ENCODE assay signal across 14 cellular contexts in the genomic region with DNA sequence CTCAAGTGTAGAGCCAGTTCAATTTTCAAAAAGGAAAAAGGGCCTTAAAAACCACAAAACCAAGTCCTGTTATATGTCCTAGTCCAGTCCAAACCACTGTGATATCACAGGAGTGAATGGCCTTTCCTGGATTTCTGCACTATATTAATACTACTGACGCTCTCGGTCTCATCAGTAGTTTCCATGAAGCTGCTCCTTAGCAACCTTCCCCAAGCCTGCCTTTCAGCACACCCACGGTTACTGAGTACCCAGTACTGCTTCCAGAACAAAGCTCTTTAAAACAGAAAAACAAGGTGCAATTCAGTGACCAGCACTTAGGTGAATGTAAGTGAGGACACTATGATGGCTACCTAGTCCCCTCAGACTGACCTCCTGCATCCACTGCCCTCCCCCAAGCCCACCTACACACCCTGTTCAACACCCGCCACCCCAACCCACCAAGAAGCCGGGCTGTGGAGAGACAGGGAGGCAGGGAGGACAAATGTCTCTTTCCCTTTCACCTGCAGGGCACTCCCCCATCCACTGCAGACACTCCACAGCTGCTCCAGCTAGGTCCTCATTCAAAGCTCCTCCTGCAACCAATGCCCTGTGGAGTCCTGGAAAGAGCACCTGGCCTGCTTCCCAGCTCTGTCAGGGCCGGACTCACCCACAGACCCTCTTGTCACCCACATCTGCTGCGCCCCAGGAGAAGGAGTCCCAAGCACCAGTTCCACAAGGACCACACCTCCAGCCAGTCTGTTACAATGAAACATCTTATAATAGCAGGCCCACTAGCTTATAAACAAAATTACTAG. TPM values are rescaled to one million over a fixed set of nuclear protein-coding genes. Genes with fewer than 3 reads are reported as not detected.
DNase-seq lines count a peak whose midpoint lies in the region; ATAC-seq and TF ChIP-seq lines count a peak whose summit lies in the region.
"Had no signal": no experiment of that assay in that cellular context is flagged by ENCODE, and none has a peak within 500 bp of the region (broad histone marks: within the 10 kb centered on the region; RNA-seq: fewer than 3 reads in every experiment).

No MANE protein-coding gene starts in this region.

- no peaks in the 10 kb centered on the region for H3K36me3 Mint-ChIP-seq in natural killer cell
- no peaks in the 10 kb centered on the region for H3K36me3 Mint-ChIP-seq in natural killer cell treated with Interleukin-12 subunit alpha and Interleukin-12 subunit beta and Interleukin-15 and Interleukin-18, amount 100 ng/mL, for 72 hours
- no peaks in the 10 kb centered on the region for H3K36me3 Mint-ChIP-seq in glutamatergic neuron (ENCODE audit: unreplicated experiment)
- H3K36me3 Mint-ChIP-seq: activated naive CD4-positive, alpha-beta T cell treated with anti-CD3 and anti-CD28 coated beads, Interleukin-2, amount 50 U/mL, for 72 hours had no signal

- intact Hi-C loops in natural killer cell (cut with micrococcal nuclease) = no loop called here

- H3K9me3 Mint-ChIP-seq in natural killer cell = no peaks in the 10 kb centered on the region
- H3K9me3 Mint-ChIP-seq in natural killer cell treated with Interleukin-12 subunit alpha and Interleukin-12 subunit beta and Interleukin-15 and Interleukin-18, amount 100 ng/mL, for 72 hours = no peaks in the 10 kb centered on the region
- H3K9me3 Mint-ChIP-seq in glutamatergic neuron (ENCODE audit: unreplicated experiment) = no peaks in the 10 kb centered on the region
- H3K9me3 Mint-ChIP-seq: activated naive CD4-positive, alpha-beta T cell treated with anti-CD3 and anti-CD28 coated beads, Interleukin-2, amount 50 U/mL, for 72 hours had no signal

- TF ChIP-seq CTCF in natural killer cell (IDR thresholded peaks at IDR 0.05) (no peak), glutamatergic neuron (IDR thresholded peaks at IDR 0.05; ENCODE audit: partially characterized antibody, unreplicated experiment) (no peak)

- H3K4me1 Mint-ChIP-seq in natural killer cell (peaks cover 44 to 67% of the 10 kb centered on the region in 2 donors), glutamatergic neuron (ENCODE audit: low read depth, unreplicated experiment) (peaks cover 65% of the 10 kb centered on the region)
- H3K4me1 Mint-ChIP-seq in natural killer cell treated with Interleukin-12 subunit alpha and Interleukin-12 subunit beta and Interleukin-15 and Interleukin-18, amount 100 ng/mL, for 72 hours (ENCODE audit: low read depth in 2 of 2) = peaks cover 44 to 53% of the 10 kb centered on the region in 2 donors

- ATAC-seq in natural killer cell (no peak), HG02884 (IDR thresholded peaks at IDR 0.05; ENCODE audit: unreplicated experiment) (no peak)
- no peak for ATAC-seq in natural killer cell treated with Interleukin-12 subunit alpha and Interleukin-12 subunit beta and Interleukin-15 and Interleukin-18, amount 100 ng/mL, for 72 hours
- ATAC-seq: activated naive CD4-positive, alpha-beta T cell treated with anti-CD3 and anti-CD28 coated beads, Interleukin-2, amount 50 U/mL, for 72 hours; foreskin keratinocyte had no signal

- H3K27ac Mint-ChIP-seq in natural killer cell (peak overlapping the region; percentile 17 to 26), glutamatergic neuron (ENCODE audit: unreplicated experiment) (peak overlapping the region; percentile 67)
- no peak overlapping the region for H3K27ac Mint-ChIP-seq in natural killer cell treated with Interleukin-12 subunit alpha and Interleukin-12 subunit beta and Interleukin-15 and Interleukin-18, amount 100 ng/mL, for 72 hours

- no peak overlapping the region for H3K4me3 Mint-ChIP-seq in natural killer cell
- H3K4me3 Mint-ChIP-seq in natural killer cell treated with Interleukin-12 subunit alpha and Interleukin-12 subunit beta and Interleukin-15 and Interleukin-18, amount 100 ng/mL, for 72 hours = no peak overlapping the region
- no peak overlapping the region for H3K4me3 Mint-ChIP-seq in glutamatergic neuron (ENCODE audit: unreplicated experiment)

- DNase-seq in natural killer cell (no peak), NCI-H69 (lab: John Stamatoyannopoulos, UW) (peak; percentile 45), glutamatergic neuron (no peak), RKO (ENCODE audit: low spot score) (no peak), AG08395 (ENCODE audit: low spot score) (no peak), AG08396 (ENCODE audit: low spot score) (no peak)
- DNase-seq in natural killer cell treated with Interleukin-12 subunit alpha and Interleukin-12 subunit beta and Interleukin-15 and Interleukin-18, amount 100 ng/mL, for 72 hours (ENCODE audit: low spot score) = no peak
- DNase-seq: activated CD8-positive, alpha-beta memory T cell treated with anti-CD3 and anti-CD28 coated beads, Interleukin-2, amount 50 U/mL, for 4 hours; central memory CD4-positive, alpha-beta T cell; foreskin keratinocyte; midbrain; SK-N-SH had no signal

- no peaks in the 10 kb centered on the region for H3K27me3 Mint-ChIP-seq in natural killer cell (ENCODE audit: low read depth in 2 of 2)
- no peaks in the 10 kb centered on the region for H3K27me3 Mint-ChIP-seq in natural killer cell treated with Interleukin-12 subunit alpha and Interleukin-12 subunit beta and Interleukin-15 and Interleukin-18, amount 100 ng/mL, for 72 hours
- no peaks in the 10 kb centered on the region for H3K27me3 Mint-ChIP-seq in glutamatergic neuron (ENCODE audit: unreplicated experiment)

RNA-seq across cellular contexts. Expression of gene PSMB7, which starts 25.9 kb away (rescaled TPM):
- total RNA-seq in natural killer cell = 10 to 100 TPM; 75.6 to 75.9 (median 75.8) TPM
- total RNA-seq in natural killer cell treated with Interleukin-12 subunit alpha and Interleukin-12 subunit beta and Interleukin-15 and Interleukin-18, amount 100 ng/mL, for 72 hours = 100 to 1,000 TPM; 145 to 147 TPM
- 185 TPM for total RNA-seq in glutamatergic neuron (ENCODE audit: unreplicated experiment)

Comparison
In these comparisons a context has a peak if more than half of its experiments do, and no peak if none do; other contexts are left out.
1. H3K27ac Mint-ChIP-seq: peak in natural killer cell (2 of 2) and glutamatergic neuron (single experiment); none in natural killer cell treated with Interleukin-12 subunit alpha and Interleukin-12 subunit beta and Interleukin-15 and Interleukin-18, amount 100 ng/mL, for 72 hours (0 of 2).